12 cellular contexts compared by ENCODE assay signal in the genomic region with DNA sequence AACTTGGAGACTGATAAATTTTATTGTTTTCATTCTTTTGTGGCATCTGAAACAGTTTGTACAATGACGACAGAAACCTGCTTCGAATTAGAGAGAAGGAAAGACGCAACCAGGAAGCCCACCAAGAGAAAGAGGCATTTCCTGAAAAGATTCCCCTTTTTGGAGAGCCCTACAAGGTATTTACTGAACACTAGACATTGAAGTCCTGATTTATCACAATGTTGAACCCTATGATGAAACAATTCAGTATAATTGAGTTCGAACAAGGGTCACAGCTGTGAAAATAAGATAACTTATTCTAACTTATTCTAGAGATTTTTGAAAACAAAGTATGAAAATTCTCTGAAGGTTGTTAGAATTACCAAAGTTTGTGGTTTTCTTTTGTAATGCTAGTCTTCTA.
DNase-seq lines count a peak whose midpoint lies in the region; TF ChIP-seq lines count a peak whose summit lies in the region.
"Had no signal": no experiment of that assay in that cellular context is flagged by ENCODE, and none has a peak within 500 bp of the region (broad histone marks: within the 10 kb centered on the region; RNA-seq: fewer than 3 reads in every experiment).

No MANE protein-coding gene starts in this region.

- peak overlapping the region; percentile 54 for H3K27ac ChIP-seq in A673 (ENCODE audit: low read depth, low read length, poor library complexity, severe bottlenecking)
- H3K27ac ChIP-seq in VCaP = peak overlapping the region; percentile 48
- peak overlapping the region; percentile 89 for H3K27ac ChIP-seq in parathyroid adenoma

- POLR2A ChIA-PET in A673 (lab: Charles Lee; ENCODE audit: low non-redundant PET) = no interaction called here

- BruUV-seq in A673 (replicated peaks; lab: Mats Ljungman, UMichigan) = no TSS peak

- no peaks in the 10 kb centered on the region for H3K27me3 ChIP-seq in A673 (replicated peaks; ENCODE audit: insufficient read depth, low read depth, low read length, poor library complexity)
- H3K27me3 ChIP-seq in parathyroid adenoma (ENCODE audit: control insufficient read depth, insufficient read depth, low read length) = no peaks in the 10 kb centered on the region
- no peaks in the 10 kb centered on the region for H3K27me3 ChIP-seq in BE2C

- no peak overlapping the region for H3K9ac ChIP-seq in parathyroid adenoma

- DNase-seq in A673 (ENCODE audit: low spot score) (no peak), fibroblast of peridontal ligament (ENCODE audit: extremely low read depth) (peak; percentile 79), islet precursor cell (no peak), HuH-7.5 (ENCODE audit: low spot score) (no peak), AG08395 (ENCODE audit: low spot score) (no peak), BE2C (no peak)
- DNase-seq: effector memory CD4-positive, alpha-beta T cell; NCI-H1105 treated with DMSO at 0.1 percent for 48 hours; NCI-H526 treated with DMSO at 0.1 percent for 48 hours; SW 1271 had no signal

- peak overlapping the region; percentile 37 for H3K4me2 ChIP-seq in parathyroid adenoma (ENCODE audit: low read length)

- H3K4me1 ChIP-seq in A673 (ENCODE audit: insufficient read depth, low read length, poor library complexity, severe bottlenecking) (peaks cover 28% of the 10 kb centered on the region), parathyroid adenoma (peaks cover 20% of the 10 kb centered on the region), BE2C (peaks cover 31% of the 10 kb centered on the region)

- H2AFZ ChIP-seq in parathyroid adenoma = no peak overlapping the region

- CTCF ChIA-PET in A673 (lab: Charles Lee) = no interaction called here

- H3K4me3 ChIP-seq in A673 (ENCODE audit: low read depth, low read length, poor library complexity, severe bottlenecking) (no peak overlapping the region), parathyroid adenoma (ENCODE audit: low read depth, low read length) (no peak overlapping the region), BE2C (ENCODE audit: low read depth, low read length) (no peak overlapping the region)

- peaks cover 11% of the 10 kb centered on the region for H3K36me3 ChIP-seq in A673 (ENCODE audit: insufficient read depth, low read length, poor library complexity, severe bottlenecking)
- H3K36me3 ChIP-seq in parathyroid adenoma (ENCODE audit: control insufficient read depth, insufficient read depth, low read length) = no peaks in the 10 kb centered on the region
- H3K36me3 ChIP-seq in BE2C = peaks cover 16% of the 10 kb centered on the region

- intact Hi-C loops in A673 (cut with micrococcal nuclease; ENCODE audit: unreplicated experiment) = no loop called here

- peaks cover 32% of the 10 kb centered on the region for H3K79me2 ChIP-seq in parathyroid adenoma

- no peak for TF ChIP-seq CTCF in A673 (conservative IDR thresholded peaks at IDR 0.05; ENCODE audit: low read depth, low read length)
- TF ChIP-seq CTCF in VCaP (conservative IDR thresholded peaks at IDR 0.05) = no peak
- TF ChIP-seq CTCF in parathyroid adenoma (IDR thresholded peaks at IDR 0.05) = no peak
- no peak for TF ChIP-seq CTCF in BE2C (IDR thresholded peaks at IDR 0.05; ENCODE audit: low read depth, low read length)

- no peaks in the 10 kb centered on the region for H3K9me3 ChIP-seq in A673 (ENCODE audit: low read depth, low read length, poor library complexity, severe bottlenecking)
- no peaks in the 10 kb centered on the region for H3K9me3 ChIP-seq in parathyroid adenoma (ENCODE audit: control insufficient read depth, low read length)
- H3K9me3 ChIP-seq in BE2C = no peaks in the 10 kb centered on the region
